18 cellular contexts compared by ENCODE assay signal in the genomic region with DNA sequence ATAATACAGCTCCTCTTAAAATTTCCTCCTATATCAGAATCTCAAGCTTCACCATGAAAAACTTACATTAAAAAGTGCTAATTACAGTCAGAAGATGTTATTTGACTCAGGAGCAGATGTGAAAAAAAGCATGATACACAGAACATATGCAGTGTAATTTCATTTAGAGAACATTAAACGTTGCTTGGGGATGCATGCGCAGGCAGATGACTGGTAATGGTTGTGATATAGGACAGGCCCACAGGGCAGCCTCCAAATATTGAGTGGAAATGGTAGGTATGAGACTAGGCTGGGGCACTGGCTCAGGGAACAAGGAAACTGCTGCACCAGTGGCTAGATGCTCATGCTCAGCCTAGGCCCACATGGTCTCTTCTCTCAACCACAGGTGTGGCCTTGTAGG.
A peak's percentile ranks its signal among the peaks of the same experiment; 100 is the strongest.
DNase-seq lines count a peak whose midpoint lies in the region; ATAC-seq and TF ChIP-seq lines count a peak whose summit lies in the region.
"Had no signal": no experiment of that assay in that cellular context is flagged by ENCODE, and none has a peak within 500 bp of the region (broad histone marks: within the 10 kb centered on the region; RNA-seq: fewer than 3 reads in every experiment).

No MANE protein-coding gene starts in this region.

- H2BK5ac ChIP-seq in trophoblast cell (ENCODE audit: low read depth, low read length, poor library complexity): no peak overlapping the region

- CTCF ChIA-PET in CD8-positive, alpha-beta T cell (lab: Charles Lee): no interaction called here

- H4K8ac ChIP-seq in trophoblast cell (ENCODE audit: low read depth, low read length): no peak overlapping the region

- no peak overlapping the region for H3K27ac Mint-ChIP-seq in activated T-cell treated with anti-CD3 and anti-CD28 coated beads, Interleukin-2, amount 50 U/mL, for 72 hours
- H3K27ac Mint-ChIP-seq in CD8-positive, alpha-beta T cell: peak overlapping the region; percentile 8
- peak overlapping the region; percentile 9 for H3K27ac Mint-ChIP-seq in activated T-helper 17 cell treated with anti-CD3 and anti-CD28 coated beads, Interleukin-2, amount 50 U/mL, for 72 hours
- H3K27ac Mint-ChIP-seq: IgD-negative memory B cell had no signal

- no peaks in the 10 kb centered on the region for H3K79me2 ChIP-seq in trophoblast cell (ENCODE audit: control insufficient read depth, insufficient read depth, low read length, poor library complexity)

- no peak overlapping the region for H2BK120ac ChIP-seq in trophoblast cell (ENCODE audit: insufficient read depth, low read length, poor library complexity)

- H2AFZ ChIP-seq in trophoblast cell (ENCODE audit: insufficient read depth, low read length, poor library complexity): no peak overlapping the region

- no peaks in the 10 kb centered on the region for H3K4me1 Mint-ChIP-seq in activated T-cell treated with anti-CD3 and anti-CD28 coated beads, Interleukin-2, amount 50 U/mL, for 72 hours (ENCODE audit: low read depth)
- H3K4me1 Mint-ChIP-seq in CD8-positive, alpha-beta T cell (ENCODE audit: low read depth): no peaks in the 10 kb centered on the region
- H3K4me1 Mint-ChIP-seq in activated T-helper 17 cell treated with anti-CD3 and anti-CD28 coated beads, Interleukin-2, amount 50 U/mL, for 72 hours: no peaks in the 10 kb centered on the region

- H3K36me3 ChIP-seq in CD8-positive, alpha-beta T cell (ENCODE audit: insufficient read depth, low read length): peaks cover 32% of the 10 kb centered on the region
- H3K36me3 ChIP-seq in trophoblast cell (ENCODE audit: control insufficient read depth in 1 of 2, insufficient read depth in 2 of 2, low read length in 2 of 2) (peaks cover 35 to 43% of the 10 kb centered on the region in 2 experiments), colonic mucosa (peaks cover 8% of the 10 kb centered on the region)

- H3K36me3 Mint-ChIP-seq in activated T-cell treated with anti-CD3 and anti-CD28 coated beads, Interleukin-2, amount 50 U/mL, for 72 hours (ENCODE audit: insufficient read depth in 2 of 2): peaks cover 25 to 58% of the 10 kb centered on the region in 2 donors
- H3K36me3 Mint-ChIP-seq in CD8-positive, alpha-beta T cell: peaks cover 74% of the 10 kb centered on the region
- peaks cover 85% of the 10 kb centered on the region for H3K36me3 Mint-ChIP-seq in activated T-helper 17 cell treated with anti-CD3 and anti-CD28 coated beads, Interleukin-2, amount 50 U/mL, for 72 hours (ENCODE audit: low read depth)

- DNase-seq in activated T-cell treated with anti-CD3 and anti-CD28 coated beads, Interleukin-2, amount 50 U/mL, for 72 hours: no peak
- DNase-seq in activated T-cell treated with anti-CD3 and anti-CD28 coated beads, Interleukin-2, amount 50 U/mL, for 1 hour: no peak
- no peak for DNase-seq in CD8-positive, alpha-beta T cell
- DNase-seq in trophoblast cell (no peak), colonic mucosa (no peak), amniotic stem cell (lab: John Stamatoyannopoulos, UW) (no peak)
- DNase-seq: Caco-2; CD4-positive, CD25-positive, alpha-beta regulatory T cell; DMS 273 treated with DMSO at 0.1 percent for 48 hours; DMS79 treated with DMSO at 0.1 percent for 48 hours; Karpas-422; NCI-H1694 treated with DMSO at 0.1 percent for 48 hours; NCI-H446; NCI-H526; OCI-M1 had no signal

- H2BK12ac ChIP-seq in trophoblast cell (ENCODE audit: low read length): no peak overlapping the region

- no peak overlapping the region for H3K23ac ChIP-seq in trophoblast cell (ENCODE audit: low read length)

- no peak overlapping the region for H3K4me2 ChIP-seq in trophoblast cell (ENCODE audit: low read length)

- H3K27me3 Mint-ChIP-seq in activated T-cell treated with anti-CD3 and anti-CD28 coated beads, Interleukin-2, amount 50 U/mL, for 72 hours (ENCODE audit: low read depth): no peaks in the 10 kb centered on the region
- no peaks in the 10 kb centered on the region for H3K27me3 Mint-ChIP-seq in CD8-positive, alpha-beta T cell (ENCODE audit: low read depth)
- no peaks in the 10 kb centered on the region for H3K27me3 Mint-ChIP-seq in activated T-helper 17 cell treated with anti-CD3 and anti-CD28 coated beads, Interleukin-2, amount 50 U/mL, for 72 hours
- H3K27me3 Mint-ChIP-seq: CD4-positive, CD25-positive, alpha-beta regulatory T cell; IgD-negative memory B cell had no signal

- no CpG with 5 or more reads among the region's 2 CpGs for WGBS in trophoblast cell (ENCODE audit: extremely low coverage, insufficient coverage, insufficient read length)

- H3K4me1 ChIP-seq in CD8-positive, alpha-beta T cell (ENCODE audit: insufficient read depth, low read length): no peaks in the 10 kb centered on the region
- no peaks in the 10 kb centered on the region for H3K4me1 ChIP-seq in trophoblast cell (ENCODE audit: control insufficient read depth in 1 of 2, insufficient read depth in 2 of 2, low read length in 2 of 2)
- no peaks in the 10 kb centered on the region for H3K4me1 ChIP-seq in colonic mucosa
- H3K4me1 ChIP-seq: Caco-2 had no signal

- no peak overlapping the region for H3K4ac ChIP-seq in trophoblast cell (ENCODE audit: low read depth, low read length)

- no peaks in the 10 kb centered on the region for H3K9me3 ChIP-seq in CD8-positive, alpha-beta T cell (ENCODE audit: low read length)
- no peaks in the 10 kb centered on the region for H3K9me3 ChIP-seq in trophoblast cell (ENCODE audit: insufficient read depth, low read depth, low read length)
- H3K9me3 ChIP-seq in colonic mucosa: no peaks in the 10 kb centered on the region
- H3K9me3 ChIP-seq: Caco-2 had no signal

- no peaks in the 10 kb centered on the region for H3K79me1 ChIP-seq in trophoblast cell (ENCODE audit: low read length)

- TF ChIP-seq CTCF in CD8-positive, alpha-beta T cell (IDR thresholded peaks at IDR 0.05): no peak
- TF ChIP-seq CTCF in colonic mucosa (IDR thresholded peaks at IDR 0.05): no peak

- H3K9me3 Mint-ChIP-seq in activated T-cell treated with anti-CD3 and anti-CD28 coated beads, Interleukin-2, amount 50 U/mL, for 72 hours: no peaks in the 10 kb centered on the region
- H3K9me3 Mint-ChIP-seq in CD8-positive, alpha-beta T cell: peaks cover 2% of the 10 kb centered on the region
- H3K9me3 Mint-ChIP-seq in activated T-helper 17 cell treated with anti-CD3 and anti-CD28 coated beads, Interleukin-2, amount 50 U/mL, for 72 hours: no peaks in the 10 kb centered on the region

- no peak overlapping the region for H4K91ac ChIP-seq in trophoblast cell (ENCODE audit: low read depth, low read length)

- POLR2A ChIA-PET in CD8-positive, alpha-beta T cell (lab: Charles Lee): no interaction called here

- H4K12ac ChIP-seq in trophoblast cell (ENCODE audit: low read depth, low read length): peak overlapping the region; percentile 18

- H3K4me3 ChIP-seq in CD8-positive, alpha-beta T cell (ENCODE audit: low read depth, low read length): no peak overlapping the region
- H3K4me3 ChIP-seq in trophoblast cell (ENCODE audit: low read depth, low read length): no peak overlapping the region
- H3K4me3 ChIP-seq in colonic mucosa: no peak overlapping the region

- ATAC-seq in activated T-cell treated with anti-CD3 and anti-CD28 coated beads, Interleukin-2, amount 50 U/mL, for 72 hours (replicated peaks in 1 of 2): peak; percentile 33 to 43
- ATAC-seq in CD8-positive, alpha-beta T cell: no peak
- ATAC-seq in activated T-helper 17 cell treated with anti-CD3 and anti-CD28 coated beads, Interleukin-2, amount 50 U/mL, for 72 hours (replicated peaks): no peak
- ATAC-seq: Right ventricle myocardium inferior had no signal

- H3K27ac ChIP-seq in CD8-positive, alpha-beta T cell (ENCODE audit: low read depth, low read length): no peak overlapping the region
- H3K27ac ChIP-seq in trophoblast cell (ENCODE audit: low read depth, low read length): no peak overlapping the region
- no peak overlapping the region for H3K27ac ChIP-seq in colonic mucosa

- H3K9ac ChIP-seq in trophoblast cell (ENCODE audit: low read length): no peak overlapping the region
- H3K9ac ChIP-seq in colonic mucosa (ENCODE audit: low read depth in 2 of 2, low read length in 2 of 2): no peak overlapping the region

- no peak overlapping the region for H3K18ac ChIP-seq in trophoblast cell (ENCODE audit: low read length)

- no peak overlapping the region for H3K4me3 Mint-ChIP-seq in activated T-cell treated with anti-CD3 and anti-CD28 coated beads, Interleukin-2, amount 50 U/mL, for 72 hours
- H3K4me3 Mint-ChIP-seq in CD8-positive, alpha-beta T cell: no peak overlapping the region
- no peak overlapping the region for H3K4me3 Mint-ChIP-seq in activated T-helper 17 cell treated with anti-CD3 and anti-CD28 coated beads, Interleukin-2, amount 50 U/mL, for 72 hours
- H3K4me3 Mint-ChIP-seq: CD4-positive, CD25-positive, alpha-beta regulatory T cell; IgD-negative memory B cell had no signal

- no peak overlapping the region for H2AK5ac ChIP-seq in trophoblast cell (ENCODE audit: low read length)

- H3K14ac ChIP-seq in trophoblast cell (ENCODE audit: low read length): no peak overlapping the region

- no peaks in the 10 kb centered on the region for H3K27me3 ChIP-seq in CD8-positive, alpha-beta T cell (ENCODE audit: insufficient read depth, low read length)
- no peaks in the 10 kb centered on the region for H3K27me3 ChIP-seq in trophoblast cell (ENCODE audit: insufficient read depth, low read length)
- no peaks in the 10 kb centered on the region for H3K27me3 ChIP-seq in colonic mucosa

- intact Hi-C loops in CD8-positive, alpha-beta T cell (cut with DNase I, micrococcal nuclease): no loop called here
- intact Hi-C loops in colonic mucosa (cut with DNase I): no loop called here

Comparison
In these comparisons a context has a peak if more than half of its experiments do, and no peak if none do; other contexts are left out.
1. ATAC-seq: peak in activated T-cell treated with anti-CD3 and anti-CD28 coated beads, Interleukin-2, amount 50 U/mL, for 72 hours (2 of 2); none in CD8-positive, alpha-beta T cell (single experiment) and activated T-helper 17 cell treated with anti-CD3 and anti-CD28 coated beads, Interleukin-2, amount 50 U/mL, for 72 hours (single experiment).